Comparison of ENCODE assay signal across 27 cellular contexts in the genomic region with DNA sequence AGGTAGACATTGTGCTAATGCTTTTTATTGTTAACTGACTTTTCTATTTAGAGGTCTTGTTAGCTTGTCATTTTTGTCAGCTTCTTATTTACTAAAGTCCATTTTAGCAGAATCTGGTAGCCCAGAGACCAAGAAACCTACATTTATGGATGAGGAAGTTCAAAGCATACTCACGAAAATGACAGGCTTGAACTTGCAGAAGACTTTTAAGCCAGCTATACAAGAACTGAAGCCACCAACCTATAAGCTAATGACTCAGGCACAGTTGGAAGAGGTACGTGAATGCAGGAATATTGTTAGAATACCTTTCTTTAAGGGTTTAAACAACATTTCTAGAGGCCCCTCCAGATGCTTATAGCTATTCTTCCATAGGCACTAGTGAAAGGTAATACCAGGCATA.
"Had no signal": no experiment of that assay in that cellular context is flagged by ENCODE, and none has a peak within 500 bp of the region (broad histone marks: within the 10 kb centered on the region; RNA-seq: fewer than 3 reads in every experiment).

No MANE protein-coding gene starts in this region.

- H3K27me3 Mint-ChIP-seq: natural killer cell treated with Interleukin-12 subunit alpha and Interleukin-12 subunit beta and Interleukin-15 and Interleukin-18, amount 100 ng/mL, for 72 hours had no signal

- H3K27ac Mint-ChIP-seq: mesothelial cell of epicardium; natural killer cell treated with Interleukin-12 subunit alpha and Interleukin-12 subunit beta and Interleukin-15 and Interleukin-18, amount 100 ng/mL, for 72 hours; stimulated activated effector memory CD8-positive, alpha-beta T cell treated with anti-CD3 and anti-CD28 coated beads, Interleukin-12 subunit alpha, Interleukin-12 subunit beta, amount 100 ng/mL, for 72 hours; type B pancreatic cell had no signal

- ATAC-seq: left colon; left lung; lower lobe of right lung; natural killer cell treated with Interleukin-12 subunit alpha and Interleukin-12 subunit beta and Interleukin-15 and Interleukin-18, amount 100 ng/mL, for 72 hours; pancreas; right cardiac atrium; sciatic nerve; stimulated activated effector memory CD8-positive, alpha-beta T cell treated with anti-CD3 and anti-CD28 coated beads, Interleukin-12 subunit alpha, Interleukin-12 subunit beta, amount 100 ng/mL, for 72 hours had no signal

- H3K4me3 ChIP-seq: left lung, lower lobe of right lung, pancreas, prostate gland, skin epidermis, suprapubic skin, thoracic aorta, tibial artery, uterus had no signal

- H3K4me3 Mint-ChIP-seq: mesothelial cell of epicardium; natural killer cell treated with Interleukin-12 subunit alpha and Interleukin-12 subunit beta and Interleukin-15 and Interleukin-18, amount 100 ng/mL, for 72 hours; stimulated activated effector memory CD8-positive, alpha-beta T cell treated with anti-CD3 and anti-CD28 coated beads, Interleukin-12 subunit alpha, Interleukin-12 subunit beta, amount 100 ng/mL, for 72 hours; stimulated activated naive CD8-positive, alpha-beta T cell treated with anti-CD3 and anti-CD28 coated beads, Interleukin-15, Interleukin-2, amounts not matched to agents 100 ng/mL and 50 ng/mL, for 24 hours; type B pancreatic cell had no signal

- H3K27ac ChIP-seq: left lung, lower lobe of right lung, pancreas, prostate gland, skin epidermis, suprapubic skin, thoracic aorta, tibial artery, uterus had no signal

- DNase-seq: hippocampal formation; kidney glomerular epithelial cell; left colon; left lung; lower lobe of right lung; mesendoderm; naive B cell; nucleus accumbens; pancreas; posterior cingulate gyrus; retina; right cardiac atrium; stimulated activated CD4-positive, alpha-beta T cell treated with anti-CD3 and anti-CD28 coated beads, Interleukin-4, amount 100 ng/mL, for 24 hours; stimulated activated naive CD4-positive, alpha-beta T cell; tibial artery; uterus had no signal

- H3K4me1 Mint-ChIP-seq: neural crest cell had no signal

- H3K9me3 ChIP-seq: left lung, lower lobe of right lung, pancreas, prostate gland, suprapubic skin, thoracic aorta, tibial artery, uterus had no signal

- H3K9me3 Mint-ChIP-seq: type B pancreatic cell had no signal

- H3K27me3 ChIP-seq: left lung, pancreas, suprapubic skin, tibial artery, uterus had no signal

- H3K36me3 ChIP-seq: uterus had no signal
